In genomic region chr17:79917902-79918484, GRCh38 we compare ENCODE assay signal across 18 cellular contexts.
DNase-seq lines count a peak whose midpoint lies in the region; ATAC-seq, FAIRE-seq and TF ChIP-seq lines count a peak whose summit lies in the region.
"Had no signal": no experiment of that assay in that cellular context is flagged by ENCODE, and none has a peak within 500 bp of the region (broad histone marks: within the 10 kb centered on the region; RNA-seq: fewer than 3 reads in every experiment).

No MANE protein-coding gene starts in this region.

- no peak for TF ChIP-seq POLR2A in sigmoid colon (IDR thresholded peaks at IDR 0.05)

- peaks cover 42% of the 10 kb centered on the region for H3K4me1 ChIP-seq in PC-9 (replicated peaks; ENCODE audit: insufficient read depth)
- peaks cover 8 to 22% of the 10 kb centered on the region in 2 donors for H3K4me1 ChIP-seq in esophagus (ENCODE audit: control insufficient read depth in 2 of 2, insufficient read depth in 2 of 2, low read length in 1 of 2)
- peaks cover 19 to 26% (median 19%) of the 10 kb centered on the region in 3 donors for H3K4me1 ChIP-seq in pancreas
- peaks cover 0 to 23% (median 20%) of the 10 kb centered on the region in 4 donors for H3K4me1 ChIP-seq in sigmoid colon

- CTCF ChIA-PET in PC-9 (lab: Charles Lee), result no interaction called here

- H3K4me3 ChIP-seq in PC-9 (no peak overlapping the region), esophagus (ENCODE audit: low read depth in 1 of 2, low read length in 2 of 2) (no peak overlapping the region), pancreas (no peak overlapping the region), sigmoid colon (no peak overlapping the region)

- DNase-seq in 8988T, result peak; percentile 11
- DNase-seq in PC-9, result no peak
- DNase-seq in pancreas, result peak in 4 of 6 donors; percentile 25 to 57 (median 42)
- DNase-seq in globus pallidus (ENCODE audit: low spot score), result no peak
- DNase-seq in sigmoid colon, result no peak
- no peak for DNase-seq in NCI-H2171 treated with DMSO at 0.1 percent for 48 hours (lab: John Stamatoyannopoulos, UW)
- DNase-seq: CD8-positive, alpha-beta T cell; DMS79 treated with DMSO at 0.1 percent for 48 hours; KG1; NCI-H1105; NCI-H1694; NCI-H2227 treated with DMSO at 0.1 percent for 48 hours; NCI-H524 treated with DMSO at 0.1 percent for 48 hours; SIG-M5 had no signal

- H3K4me2 ChIP-seq in PC-9, result peak overlapping the region; percentile 55; the same call in 1 of the 2 replicates

- H3K9me2 ChIP-seq in PC-9 (ENCODE audit: insufficient read depth), result no peaks in the 10 kb centered on the region

- intact Hi-C loops in PC-9 (cut with micrococcal nuclease; ENCODE audit: unreplicated experiment) (loop anchor here (2.0 to 5.0 kb wide), 3 partner anchors 74 to 171 kb away; no protein-coding TSS in a partner anchor), pancreas (cut with DNase I) (loop anchor here in 1 of 3 donors (10.0 kb wide), 1 partner anchor 63 kb away; no protein-coding TSS in a partner anchor), sigmoid colon (cut with DNase I) (loop anchor here (5.0 kb wide), 2 partner anchors 76 to 126 kb away; no protein-coding TSS in a partner anchor)

- no peaks in the 10 kb centered on the region for H4K20me1 ChIP-seq in PC-9 (ENCODE audit: insufficient read depth)

- H3F3A ChIP-seq in PC-9 (ENCODE audit: insufficient read depth, low read depth), result peaks cover 9% of the 10 kb centered on the region; the same call in 1 of the 2 replicates

- H3K27ac ChIP-seq in PC-9 (no peak overlapping the region), esophagus (ENCODE audit: low read depth in 2 of 2, low read length in 1 of 2) (peak overlapping the region; percentile 38 to 78), pancreas (peak overlapping the region in 1 of 4 donors; percentile 60), sigmoid colon (no peak overlapping the region)

- WGBS in esophagus, 2 donors, result 90 to 91% methylated on average over 14 of the region's 14 CpGs
- 86 to 90% methylated on average over 14 of the region's 14 CpGs for WGBS in pancreas, 2 donors
- 92 to 93% methylated on average over 14 of the region's 14 CpGs for WGBS in sigmoid colon, 2 donors

- no TSS peak for BruUV-seq in PC-9 (replicated peaks; lab: Mats Ljungman, UMichigan)

- ATAC-seq in pancreas (no peak), GM19452 (IDR thresholded peaks at IDR 0.05; ENCODE audit: unreplicated experiment) (no peak)
- ATAC-seq: CD8-positive, alpha-beta T cell had no signal

- POLR2A ChIA-PET in PC-9 (lab: Charles Lee; ENCODE audit: unreplicated experiment), result no interaction called here

- no peak overlapping the region for H2AFZ ChIP-seq in PC-9

- no peaks in the 10 kb centered on the region for H3K27me3 ChIP-seq in PC-9 (ENCODE audit: insufficient read depth, low read depth)
- H3K27me3 ChIP-seq in esophagus (ENCODE audit: control insufficient read depth in 1 of 2, insufficient read depth in 2 of 2, low read length in 2 of 2), result peaks cover 0 to 2% of the 10 kb centered on the region in 2 donors
- no peaks in the 10 kb centered on the region for H3K27me3 ChIP-seq in pancreas
- H3K27me3 ChIP-seq in sigmoid colon, result peaks cover 7 to 51% (median 26%) of the 10 kb centered on the region in 3 donors

- TF ChIP-seq CTCF in PC-9 (conservative IDR thresholded peaks at IDR 0.05) (no peak), pancreas (IDR thresholded peaks at IDR 0.05) (no peak), sigmoid colon (IDR thresholded peaks at IDR 0.05) (no peak)

- FAIRE-seq in pancreas (lab: Jason Lieb, UNC), result no peak
- FAIRE-seq: D721Med, RCC 7860 had no signal

- TF ChIP-seq EP300 in sigmoid colon (IDR thresholded peaks at IDR 0.05), result no peak

- H3K79me2 ChIP-seq in PC-9 (ENCODE audit: low read depth), result no peaks in the 10 kb centered on the region

- H3K9me3 ChIP-seq in PC-9 (ENCODE audit: insufficient read depth, low read depth), result no peaks in the 10 kb centered on the region
- peaks cover 0 to 4% of the 10 kb centered on the region in 2 donors for H3K9me3 ChIP-seq in esophagus (ENCODE audit: control insufficient read depth in 2 of 2, insufficient read depth in 1 of 2, low read depth in 1 of 2, low read length in 1 of 2)
- no peaks in the 10 kb centered on the region for H3K9me3 ChIP-seq in pancreas
- H3K9me3 ChIP-seq in sigmoid colon, result no peaks in the 10 kb centered on the region

- H3K36me3 ChIP-seq in PC-9 (ENCODE audit: low read depth), result no peaks in the 10 kb centered on the region
- H3K36me3 ChIP-seq in esophagus (ENCODE audit: control insufficient read depth in 2 of 2, insufficient read depth in 2 of 2, low read length in 1 of 2), result no peaks in the 10 kb centered on the region
- H3K36me3 ChIP-seq in pancreas, result no peaks in the 10 kb centered on the region
- no peaks in the 10 kb centered on the region for H3K36me3 ChIP-seq in sigmoid colon

Comparison
In these comparisons a context has a peak if more than half of its experiments do, and no peak if none do; other contexts are left out.
1. DNase-seq: peak in 8988T (single experiment) and pancreas (4 of 6); none in PC-9 (0 of 2), globus pallidus (single experiment), sigmoid colon (single experiment) and NCI-H2171 treated with DMSO at 0.1 percent for 48 hours (single experiment).
2. H3K27ac ChIP-seq: peak in esophagus (2 of 2); none in PC-9 (single experiment) and sigmoid colon (0 of 4).